Comparison of ENCODE assay signal across 9 cellular contexts in genomic region chr1:65524931-65525296, GRCh38.
A peak's percentile ranks its signal among the peaks of the same experiment; 100 is the strongest.
DNase-seq lines count a peak whose midpoint lies in the region; ATAC-seq and TF ChIP-seq lines count a peak whose summit lies in the region.
"Had no signal": no experiment of that assay in that cellular context is flagged by ENCODE, and none has a peak within 500 bp of the region (broad histone marks: within the 10 kb centered on the region; RNA-seq: fewer than 3 reads in every experiment).

No MANE protein-coding gene starts in this region.

- H3K27me3 Mint-ChIP-seq in endothelial cell (ENCODE audit: unreplicated experiment), result peaks cover 6% of the 10 kb centered on the region
- H3K27me3 Mint-ChIP-seq in nephron progenitor cell (ENCODE audit: low read depth, poor library complexity), result peaks cover 58% of the 10 kb centered on the region
- no peaks in the 10 kb centered on the region for H3K27me3 Mint-ChIP-seq in Caco-2 (ENCODE audit: insufficient read depth, unreplicated experiment)

- POLR2A ChIA-PET in Caco-2 (lab: Charles Lee), result no interaction called here

- H3K4me3 ChIP-seq in cardiac muscle cell, result peak overlapping the region; percentile 39
- peak overlapping the region; percentile 41 for H3K4me3 ChIP-seq in urinary bladder (ENCODE audit: low read depth, low read length)
- no peak overlapping the region for H3K4me3 ChIP-seq in Caco-2 (ENCODE audit: low read depth, low read length)

- H3K27me3 ChIP-seq in cardiac muscle cell (peaks cover 49% of the 10 kb centered on the region), Caco-2 (replicated peaks; ENCODE audit: control insufficient read depth, insufficient read depth, low read length) (no peaks in the 10 kb centered on the region)

- H3K27ac ChIP-seq in cardiac muscle cell (no peak overlapping the region), urinary bladder (ENCODE audit: low read depth) (no peak overlapping the region)

- BruUV-seq in Caco-2 (replicated peaks; lab: Mats Ljungman, UMichigan), result no TSS peak

- H3K4me1 ChIP-seq in cardiac muscle cell (ENCODE audit: low read depth) (no peaks in the 10 kb centered on the region), urinary bladder (ENCODE audit: insufficient read depth) (no peaks in the 10 kb centered on the region), Caco-2 (no peaks in the 10 kb centered on the region)

- ATAC-seq in HG03039 (IDR thresholded peaks at IDR 0.05; ENCODE audit: unreplicated experiment), result no peak
- ATAC-seq in GM18511 (IDR thresholded peaks at IDR 0.05; ENCODE audit: unreplicated experiment), result no peak

- WGBS in urinary bladder, result 33% methylated on average over 6 of the region's 6 CpGs

- H3K9me3 Mint-ChIP-seq in endothelial cell (ENCODE audit: unreplicated experiment), result no peaks in the 10 kb centered on the region
- peaks cover 5% of the 10 kb centered on the region for H3K9me3 Mint-ChIP-seq in nephron progenitor cell
- H3K9me3 Mint-ChIP-seq in Caco-2 (ENCODE audit: unreplicated experiment), result no peaks in the 10 kb centered on the region

- H3K36me3 Mint-ChIP-seq in endothelial cell (ENCODE audit: low read depth, unreplicated experiment) (no peaks in the 10 kb centered on the region), nephron progenitor cell (ENCODE audit: low read depth) (no peaks in the 10 kb centered on the region), Caco-2 (ENCODE audit: insufficient read depth, unreplicated experiment) (no peaks in the 10 kb centered on the region)

- H3K4me1 Mint-ChIP-seq in endothelial cell (ENCODE audit: unreplicated experiment) (peaks cover 8% of the 10 kb centered on the region), nephron progenitor cell (no peaks in the 10 kb centered on the region), Caco-2 (ENCODE audit: low read depth, unreplicated experiment) (peaks cover 6% of the 10 kb centered on the region)

- intact Hi-C loops in cardiac septum (cut with DNase I), result no loop called here
- intact Hi-C loops in Caco-2 (cut with micrococcal nuclease; ENCODE audit: unreplicated experiment), result no loop called here

- H3K4me3 Mint-ChIP-seq in endothelial cell (ENCODE audit: unreplicated experiment) (peak overlapping the region; percentile 90), nephron progenitor cell (peak overlapping the region; percentile 78), Caco-2 (ENCODE audit: unreplicated experiment) (no peak overlapping the region)

- CTCF ChIA-PET in Caco-2 (lab: Charles Lee), result no interaction called here

- H3K27ac Mint-ChIP-seq in endothelial cell (ENCODE audit: unreplicated experiment) (no peak overlapping the region), nephron progenitor cell (no peak overlapping the region), Caco-2 (ENCODE audit: unreplicated experiment) (no peak overlapping the region)

- H3K9me3 ChIP-seq in cardiac muscle cell (ENCODE audit: low read depth) (no peaks in the 10 kb centered on the region), Caco-2 (no peaks in the 10 kb centered on the region)

- TF ChIP-seq CTCF in cardiac muscle cell (IDR thresholded peaks at IDR 0.05; ENCODE audit: low read depth, low read length) (no peak), endothelial cell (IDR thresholded peaks at IDR 0.05; ENCODE audit: unreplicated experiment) (no peak), nephron progenitor cell (IDR thresholded peaks at IDR 0.05) (no peak), Caco-2 (IDR thresholded peaks at IDR 0.05; ENCODE audit: insufficient read depth in 1 of 2, low read depth in 1 of 2, low read length in 1 of 2, severe bottlenecking in 1 of 2, unreplicated experiment in 1 of 2) (no peak)

- no peak for DNase-seq in cardiac muscle cell (ENCODE audit: low read depth in 1 of 2, low spot score in 1 of 2)
- no peak for DNase-seq in cardiac septum (ENCODE audit: low spot score)
- DNase-seq in endothelial cell (ENCODE audit: low spot score), result no peak
- DNase-seq in nephron progenitor cell, result no peak
- DNase-seq in Caco-2, result no peak
- DNase-seq: activated gamma-delta T cell had no signal

- H3K36me3 ChIP-seq in cardiac muscle cell (no peaks in the 10 kb centered on the region), urinary bladder (ENCODE audit: insufficient read depth) (no peaks in the 10 kb centered on the region), Caco-2 (ENCODE audit: control insufficient read depth, insufficient read depth, low read length) (no peaks in the 10 kb centered on the region)
